8 cellular contexts compared by ENCODE assay signal in genomic region chr16:47460301-47460754, GRCh38. TPM values are rescaled to one million over a fixed set of nuclear protein-coding genes. Genes with fewer than 3 reads are reported as not detected.
DNase-seq lines count a peak whose midpoint lies in the region; ATAC-seq and TF ChIP-seq lines count a peak whose summit lies in the region.

No MANE protein-coding gene starts in this region.

- H3K36me3 ChIP-seq in CD8-positive, alpha-beta memory T cell (ENCODE audit: insufficient read depth, low read length), result peaks cover 6% of the 10 kb centered on the region
- H3K36me3 ChIP-seq in KMS-11 (ENCODE audit: insufficient read depth), result no peaks in the 10 kb centered on the region

- ATAC-seq in HG03378 (IDR thresholded peaks at IDR 0.05; ENCODE audit: unreplicated experiment) (no peak), HG03139 (IDR thresholded peaks at IDR 0.05; ENCODE audit: unreplicated experiment) (no peak)

- peaks cover 33% of the 10 kb centered on the region for H3K4me1 ChIP-seq in CD8-positive, alpha-beta memory T cell (ENCODE audit: insufficient read depth, low read length)
- H3K4me1 ChIP-seq in KMS-11 (ENCODE audit: low read depth, poor library complexity, severe bottlenecking), result peaks cover 25% of the 10 kb centered on the region

- H3K27ac ChIP-seq in CD8-positive, alpha-beta memory T cell (ENCODE audit: low read depth, low read length), result peak overlapping the region; percentile 93
- peak overlapping the region; percentile 96 for H3K27ac ChIP-seq in KMS-11

- TF ChIP-seq CTCF in KMS-11 (conservative IDR thresholded peaks at IDR 0.05; ENCODE audit: low read depth, low read length) (no peak), chondrocyte (IDR thresholded peaks at IDR 0.05) (no peak), mesothelial cell of epicardium (IDR thresholded peaks at IDR 0.05; ENCODE audit: unreplicated experiment) (no peak)

- no peaks in the 10 kb centered on the region for H3K9me3 Mint-ChIP-seq in CD8-positive, alpha-beta memory T cell
- H3K9me3 Mint-ChIP-seq in chondrocyte (ENCODE audit: low read depth) (no peaks in the 10 kb centered on the region), mesothelial cell of epicardium (no peaks in the 10 kb centered on the region)

- H3K9me3 ChIP-seq in CD8-positive, alpha-beta memory T cell (ENCODE audit: low read length), result no peaks in the 10 kb centered on the region

- H3K4me3 Mint-ChIP-seq in CD8-positive, alpha-beta memory T cell, result peak overlapping the region; percentile 94 to 100 (median 97)
- H3K4me3 Mint-ChIP-seq in chondrocyte (ENCODE audit: unreplicated experiment), result peak overlapping the region; percentile 99
- H3K4me3 Mint-ChIP-seq in mesothelial cell of epicardium, result peak overlapping the region; percentile 90

- H3K4me2 ChIP-seq in KMS-11, result peak overlapping the region; percentile 95

- POLR2A ChIA-PET in CD8-positive, alpha-beta memory T cell (lab: Charles Lee), result interaction anchor here (0.9 to 2.7 kb wide), 2 partner anchors 10 to 487 kb away, joined by 3 to 10 read pairs; partner anchors contain the start of gene DNAJA2

- peaks cover 37% of the 10 kb centered on the region; the same call in 1 of the 2 replicates for H3K79me2 ChIP-seq in KMS-11 (ENCODE audit: insufficient read depth, low read depth)

- H3K27me3 Mint-ChIP-seq in CD8-positive, alpha-beta memory T cell, result no peaks in the 10 kb centered on the region
- no peaks in the 10 kb centered on the region for H3K27me3 Mint-ChIP-seq in chondrocyte (ENCODE audit: low read depth)
- H3K27me3 Mint-ChIP-seq in mesothelial cell of epicardium (ENCODE audit: low read depth), result no peaks in the 10 kb centered on the region

- no peak for DNase-seq in CD8-positive, alpha-beta memory T cell
- no peak for DNase-seq in chondrocyte (ENCODE audit: low spot score)
- DNase-seq in mesothelial cell of epicardium (ENCODE audit: low spot score in 2 of 2, unreplicated experiment in 2 of 2), result no peak
- no peak for DNase-seq in NCI-H2081 treated with DMSO at 0.1 percent for 48 hours (lab: John Stamatoyannopoulos, UW)
- DNase-seq in activated CD4-positive, alpha-beta T cell treated with anti-CD3 and anti-CD28 coated beads for 4 hours, result no peak

- peaks cover 0 to 31% (median 16%) of the 10 kb centered on the region in 3 donors for H3K36me3 Mint-ChIP-seq in CD8-positive, alpha-beta memory T cell
- peaks cover 8% of the 10 kb centered on the region for H3K36me3 Mint-ChIP-seq in chondrocyte (ENCODE audit: low read depth)
- H3K36me3 Mint-ChIP-seq in mesothelial cell of epicardium, result peaks cover 7% of the 10 kb centered on the region

- CTCF ChIA-PET in CD8-positive, alpha-beta memory T cell (lab: Charles Lee), result interaction anchor here (1.1 to 1.8 kb wide), 4 partner anchors 142 to 704 kb away, joined by 3 to 5 read pairs (median 4); partner anchors contain the start of gene NETO2

- H3K9ac ChIP-seq in KMS-11, result peak overlapping the region; percentile 79; the same call in 1 of the 2 replicates

- no peaks in the 10 kb centered on the region for H4K20me1 ChIP-seq in KMS-11 (ENCODE audit: insufficient read depth)

- H3K27ac Mint-ChIP-seq in CD8-positive, alpha-beta memory T cell, result peak overlapping the region; percentile 92 to 99 (median 97)
- H3K27ac Mint-ChIP-seq in chondrocyte (ENCODE audit: unreplicated experiment), result peak overlapping the region; percentile 97
- peak overlapping the region; percentile 97 for H3K27ac Mint-ChIP-seq in mesothelial cell of epicardium

- no peaks in the 10 kb centered on the region for H3K27me3 ChIP-seq in CD8-positive, alpha-beta memory T cell (ENCODE audit: insufficient read depth, low read length, poor library complexity, severe bottlenecking)
- H3K27me3 ChIP-seq in KMS-11 (ENCODE audit: insufficient read depth, low read depth), result no peaks in the 10 kb centered on the region

- peaks cover 59 to 80% (median 74%) of the 10 kb centered on the region in 3 donors for H3K4me1 Mint-ChIP-seq in CD8-positive, alpha-beta memory T cell
- H3K4me1 Mint-ChIP-seq in chondrocyte (ENCODE audit: low read depth) (peaks cover 59% of the 10 kb centered on the region), mesothelial cell of epicardium (peaks cover 31% of the 10 kb centered on the region)

- peak overlapping the region; percentile 84 for H3K4me3 ChIP-seq in CD8-positive, alpha-beta memory T cell (ENCODE audit: low read length)
- H3K4me3 ChIP-seq in KMS-11 (IDR thresholded peaks at IDR 0.05; ENCODE audit: insufficient read depth, low read depth, low read length), result no peak overlapping the region

- H2AFZ ChIP-seq in KMS-11 (ENCODE audit: low read depth), result peak overlapping the region; percentile 80

RNA-seq across cellular contexts. Expression of gene ITFG1, which starts 0.5 kb away (rescaled TPM):
- 10 to 100 TPM; 24.9 to 26.8 TPM for total RNA-seq in CD8-positive, alpha-beta memory T cell
- polyA plus RNA-seq in CD8-positive, alpha-beta memory T cell, result 24.5 TPM
- 67.2 to 93.5 TPM (median 71.7 TPM) in 3 replicates for total RNA-seq in chondrocyte
- 44.7 to 49.2 TPM (median 48.5 TPM) in 3 replicates for total RNA-seq in mesothelial cell of epicardium

RNA-seq across cellular contexts. Expression of gene PHKB, which starts 0.8 kb away (rescaled TPM):
- 10 to 100 TPM; 23.0 to 25.4 TPM for total RNA-seq in CD8-positive, alpha-beta memory T cell
- 29.2 TPM for polyA plus RNA-seq in CD8-positive, alpha-beta memory T cell
- total RNA-seq in chondrocyte, result 55.6 to 70.7 TPM (median 57.7 TPM) in 3 replicates
- 63.1 to 68.1 TPM (median 64.8 TPM) in 3 replicates for total RNA-seq in mesothelial cell of epicardium
